26 cellular contexts compared by ENCODE assay signal in genomic region chr5:53350408-53350807, GRCh38.
"Had no signal": no experiment of that assay in that cellular context is flagged by ENCODE, and none has a peak within 500 bp of the region (broad histone marks: within the 10 kb centered on the region; RNA-seq: fewer than 3 reads in every experiment).

No MANE protein-coding gene starts in this region.

- H3K4me1 Mint-ChIP-seq: activated CD4-positive, alpha-beta T cell treated with anti-CD3 and anti-CD28 coated beads, Interleukin-2, amount 10 ng/mL, durations not matched to agents 7 days and 5 days; activated CD8-positive, alpha-beta memory T cell treated with anti-CD3 and anti-CD28 coated beads, Interleukin-2, amount 10 ng/mL, durations not matched to agents 7 days and 5 days; activated naive CD8-positive, alpha-beta T cell treated with anti-CD3 and anti-CD28 coated beads, Interleukin-2, amount 10 ng/mL, durations not matched to agents 7 days and 5 days; immature natural killer cell; naive thymus-derived CD8-positive, alpha-beta T cell; stimulated activated effector memory CD8-positive, alpha-beta T cell treated with anti-CD3 and anti-CD28 coated beads, Interleukin-12 subunit alpha, Interleukin-12 subunit beta, amount 100 ng/mL, for 72 hours; stimulated activated naive CD8-positive, alpha-beta T cell treated with anti-CD3 and anti-CD28 coated beads, Interleukin-15, amount 100 ng/mL, for 72 hours; T-cell had no signal

- H3K36me3 ChIP-seq: lower lobe of right lung, pancreas, suprapubic skin, tibial nerve, WERI-Rb-1 had no signal

- H3K4me2 ChIP-seq: hepatocyte had no signal

- H3K27me3 ChIP-seq: hepatocyte, pancreas, suprapubic skin, tibial nerve had no signal

- H3K27ac Mint-ChIP-seq: activated CD4-positive, alpha-beta T cell treated with anti-CD3 and anti-CD28 coated beads, Interleukin-2, amount 10 ng/mL, durations not matched to agents 7 days and 5 days; activated CD8-positive, alpha-beta memory T cell treated with anti-CD3 and anti-CD28 coated beads, Interleukin-2, amount 10 ng/mL, durations not matched to agents 7 days and 5 days; activated CD8-positive, alpha-beta T cell treated with anti-CD3 and anti-CD28 coated beads for 36 hours; activated naive CD4-positive, alpha-beta T cell treated with anti-CD3 and anti-CD28 coated beads for 36 hours; activated naive CD8-positive, alpha-beta T cell treated with anti-CD3 and anti-CD28 coated beads, Interleukin-2, amount 10 ng/mL, durations not matched to agents 7 days and 5 days; immature natural killer cell; naive thymus-derived CD8-positive, alpha-beta T cell; stimulated activated effector memory CD8-positive, alpha-beta T cell treated with anti-CD3 and anti-CD28 coated beads, Interleukin-12 subunit alpha, Interleukin-12 subunit beta, amount 100 ng/mL, for 72 hours; stimulated activated naive CD8-positive, alpha-beta T cell treated with anti-CD3 and anti-CD28 coated beads, Interleukin-15, amount 100 ng/mL, for 72 hours; T-cell; T-helper 2 cell treated with Interferon-gamma antibody and Interleukin-4, amounts not matched to agents 5 μg/mL and 100 μg/mL, for 36 hours had no signal

- H3K9me3 ChIP-seq: lower lobe of right lung, pancreas, psoas muscle, suprapubic skin, tibial nerve had no signal

- H3K4me3 ChIP-seq: hepatocyte, lower lobe of right lung, pancreas, psoas muscle, skin epidermis, suprapubic skin, tibial nerve had no signal

- ATAC-seq: activated CD8-positive, alpha-beta memory T cell treated with anti-CD3 and anti-CD28 coated beads, Interleukin-2, amount 10 ng/mL, durations not matched to agents 7 days and 5 days; activated CD8-positive, alpha-beta T cell treated with anti-CD3 and anti-CD28 coated beads for 36 hours; left lobe of liver; lower lobe of right lung; naive thymus-derived CD8-positive, alpha-beta T cell; pancreas; psoas muscle; right cardiac atrium; stimulated activated effector memory CD8-positive, alpha-beta T cell treated with anti-CD3 and anti-CD28 coated beads, Interleukin-12 subunit alpha, Interleukin-12 subunit beta, amount 100 ng/mL, for 72 hours; stimulated activated naive CD8-positive, alpha-beta T cell treated with anti-CD3 and anti-CD28 coated beads, Interleukin-15, amount 100 ng/mL, for 72 hours; T-cell had no signal

- H3K4me3 Mint-ChIP-seq: activated CD4-positive, alpha-beta T cell treated with anti-CD3 and anti-CD28 coated beads, Interleukin-2, amount 10 ng/mL, durations not matched to agents 7 days and 5 days; activated CD8-positive, alpha-beta memory T cell treated with anti-CD3 and anti-CD28 coated beads, Interleukin-2, amount 10 ng/mL, durations not matched to agents 7 days and 5 days; activated CD8-positive, alpha-beta T cell treated with anti-CD3 and anti-CD28 coated beads for 36 hours; activated naive CD4-positive, alpha-beta T cell treated with anti-CD3 and anti-CD28 coated beads for 36 hours; activated naive CD8-positive, alpha-beta T cell treated with anti-CD3 and anti-CD28 coated beads, Interleukin-2, amount 10 ng/mL, durations not matched to agents 7 days and 5 days; immature natural killer cell; naive thymus-derived CD8-positive, alpha-beta T cell; stimulated activated effector memory CD8-positive, alpha-beta T cell treated with anti-CD3 and anti-CD28 coated beads, Interleukin-12 subunit alpha, Interleukin-12 subunit beta, amount 100 ng/mL, for 72 hours; stimulated activated naive CD8-positive, alpha-beta T cell treated with anti-CD3 and anti-CD28 coated beads, Interleukin-15, amount 100 ng/mL, for 72 hours; T-cell; T-helper 2 cell treated with Interferon-gamma antibody and Interleukin-4, amounts not matched to agents 5 μg/mL and 100 μg/mL, for 36 hours had no signal

- H2AFZ ChIP-seq: hepatocyte had no signal

- H3K9me3 Mint-ChIP-seq: activated CD4-positive, alpha-beta T cell treated with anti-CD3 and anti-CD28 coated beads, Interleukin-2, amount 10 ng/mL, durations not matched to agents 7 days and 5 days; activated naive CD4-positive, alpha-beta T cell treated with anti-CD3 and anti-CD28 coated beads for 36 hours; stimulated activated effector memory CD8-positive, alpha-beta T cell treated with anti-CD3 and anti-CD28 coated beads, Interleukin-12 subunit alpha, Interleukin-12 subunit beta, amount 100 ng/mL, for 72 hours; T-helper 2 cell treated with Interferon-gamma antibody and Interleukin-4, amounts not matched to agents 5 μg/mL and 100 μg/mL, for 36 hours had no signal

- H3K79me2 ChIP-seq: hepatocyte had no signal

- H3K27ac ChIP-seq: hepatocyte, lower lobe of right lung, pancreas, psoas muscle, skin epidermis, suprapubic skin, tibial nerve, WERI-Rb-1 had no signal

- H3K4me1 ChIP-seq: lower lobe of right lung, pancreas, psoas muscle, suprapubic skin, tibial nerve had no signal

- DNase-seq: activated CD4-positive, alpha-beta T cell treated with anti-CD3 and anti-CD28 coated beads, Interleukin-2, amount 10 ng/mL, durations not matched to agents 7 days and 5 days; activated CD4-positive, CD25-positive, alpha-beta regulatory T cell treated with anti-CD3 and anti-CD28 coated beads, Interleukin-2, amount 50 U/mL, for 72 hours; activated CD8-positive, alpha-beta memory T cell treated with anti-CD3 and anti-CD28 coated beads, Interleukin-2, amount 10 ng/mL, durations not matched to agents 7 days and 5 days; activated CD8-positive, alpha-beta T cell treated with anti-CD3 and anti-CD28 coated beads for 36 hours; activated naive CD4-positive, alpha-beta T cell treated with anti-CD3 and anti-CD28 coated beads for 36 hours; activated naive CD8-positive, alpha-beta T cell treated with anti-CD3 and anti-CD28 coated beads, Interleukin-2, amount 10 ng/mL, durations not matched to agents 7 days and 5 days; amniotic stem cell; cortex of kidney; glutamatergic neuron; immature natural killer cell; lower lobe of right lung; naive thymus-derived CD8-positive, alpha-beta T cell; pancreas; psoas muscle; right cardiac atrium; stimulated activated CD4-positive, alpha-beta T cell treated with anti-CD3 and anti-CD28 coated beads, Interleukin-2, amount 100 ng/mL, for 24 hours; stimulated activated naive CD8-positive, alpha-beta T cell treated with anti-CD3 and anti-CD28 coated beads, Interleukin-15, amount 100 ng/mL, for 72 hours; T-cell; WERI-Rb-1 had no signal

- H3K36me3 Mint-ChIP-seq: activated CD8-positive, alpha-beta memory T cell treated with anti-CD3 and anti-CD28 coated beads, Interleukin-2, amount 10 ng/mL, durations not matched to agents 7 days and 5 days; activated naive CD8-positive, alpha-beta T cell treated with anti-CD3 and anti-CD28 coated beads, Interleukin-2, amount 10 ng/mL, durations not matched to agents 7 days and 5 days; immature natural killer cell; naive thymus-derived CD8-positive, alpha-beta T cell; stimulated activated effector memory CD8-positive, alpha-beta T cell treated with anti-CD3 and anti-CD28 coated beads, Interleukin-12 subunit alpha, Interleukin-12 subunit beta, amount 100 ng/mL, for 72 hours; T-cell had no signal

- H3K27me3 Mint-ChIP-seq: activated CD4-positive, alpha-beta T cell treated with anti-CD3 and anti-CD28 coated beads, Interleukin-2, amount 10 ng/mL, durations not matched to agents 7 days and 5 days; activated naive CD8-positive, alpha-beta T cell treated with anti-CD3 and anti-CD28 coated beads, Interleukin-2, amount 10 ng/mL, durations not matched to agents 7 days and 5 days had no signal
